Comparison of ENCODE assay signal across 29 cellular contexts in the genomic region with DNA sequence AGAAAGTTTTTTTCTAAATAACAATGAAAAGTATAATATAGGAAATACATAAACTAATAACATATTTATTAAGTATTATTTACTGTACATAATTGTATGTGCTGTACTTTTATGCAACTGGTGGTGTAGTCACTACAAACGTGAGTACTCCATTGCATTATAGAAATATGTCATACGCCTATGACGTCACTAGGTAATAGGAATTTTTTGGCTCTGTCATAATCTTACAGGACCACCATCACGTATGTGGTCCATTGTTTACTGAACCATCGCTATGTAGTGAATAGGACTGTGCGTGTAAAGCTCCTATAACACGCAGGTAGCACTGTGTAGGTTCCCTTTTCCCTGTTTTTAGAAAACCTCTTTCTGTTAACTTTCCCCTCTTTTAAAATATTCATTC.
"Had no signal": no experiment of that assay in that cellular context is flagged by ENCODE, and none has a peak within 500 bp of the region (broad histone marks: within the 10 kb centered on the region; RNA-seq: fewer than 3 reads in every experiment).

No MANE protein-coding gene starts in this region.

- DNase-seq: stimulated activated CD4-positive, alpha-beta T cell treated with anti-CD3 and anti-CD28 coated beads, Interleukin-2, amount 100 ng/mL, for 48 hours; stimulated activated CD4-positive, alpha-beta T cell treated with anti-CD3 and anti-CD28 coated beads, Interleukin-4, amount 100 ng/mL, for 1 hour; stimulated activated CD4-positive, alpha-beta T cell treated with anti-CD3 and anti-CD28 coated beads, Interleukin-4, amount 100 ng/mL, for 24 hours; stimulated activated CD4-positive, alpha-beta T cell treated with anti-CD3 and anti-CD28 coated beads, Interleukin-4, amount 100 ng/mL, for 4 hours; stimulated activated CD8-positive, alpha-beta memory T cell treated with anti-CD3 and anti-CD28 coated beads, Interleukin-4, amount 100 ng/mL, for 48 hours; stimulated activated naive B cell treated with anti-CD40 and anti-IgM and Interleukin-4, amounts not matched to agents 10 μg/mL and 1 μg/mL and 100 μg/mL, for 72 hours; stimulated activated naive CD4-positive, alpha-beta T cell; stimulated activated naive CD4-positive, alpha-beta T cell treated with Interleukin-2 at 50 U/mL for 16 hours; stimulated activated naive CD8-positive, alpha-beta T cell treated with anti-CD3 and anti-CD28 coated beads, Interleukin-15, amount 100 ng/mL, for 72 hours; stimulated activated naive CD8-positive, alpha-beta T cell treated with anti-CD3 and anti-CD28 coated beads, Interleukin-15, Interleukin-2, amounts not matched to agents 100 U/mL and 50 U/mL, for 24 hours; stomach; substantia nigra; testis; thyroid gland; tibial artery; transverse colon; trophoblast cell; upper lobe of left lung; upper lobe of right lung; uterus had no signal

- H3K9me3 ChIP-seq: stomach, suprapubic skin, testis, thoracic aorta, thyroid gland, tibial artery, transverse colon, upper lobe of left lung, upper lobe of right lung, uterus, vagina had no signal

- H3K4me1 Mint-ChIP-seq: stimulated activated effector memory CD8-positive, alpha-beta T cell treated with anti-CD3 and anti-CD28 coated beads, Interleukin-12 subunit alpha, Interleukin-12 subunit beta, amount 100 ng/mL, for 72 hours; stimulated activated memory B cell treated with anti-CD40 and anti-IgM and Interleukin-4, amounts not matched to agents 10 μg/mL and 1 μg/mL and 100 μg/mL, for 72 hours; stimulated activated naive B cell treated with anti-CD40 and anti-IgM and Interleukin-4, amounts not matched to agents 10 μg/mL and 1 μg/mL and 100 μg/mL, for 72 hours; stimulated activated naive CD8-positive, alpha-beta T cell treated with anti-CD3 and anti-CD28 coated beads, Interleukin-15, amount 100 ng/mL, for 72 hours had no signal

- H3K27ac Mint-ChIP-seq: stimulated activated effector memory CD8-positive, alpha-beta T cell treated with anti-CD3 and anti-CD28 coated beads, Interleukin-12 subunit alpha, Interleukin-12 subunit beta, amount 100 ng/mL, for 72 hours; stimulated activated memory B cell treated with anti-CD40 and anti-IgM and Interleukin-4, amounts not matched to agents 10 μg/mL and 1 μg/mL and 100 μg/mL, for 72 hours; stimulated activated naive B cell treated with anti-CD40 and anti-IgM and Interleukin-4, amounts not matched to agents 10 μg/mL and 1 μg/mL and 100 μg/mL, for 72 hours; stimulated activated naive CD8-positive, alpha-beta T cell treated with anti-CD3 and anti-CD28 coated beads, Interleukin-15, Interleukin-2, amounts not matched to agents 100 ng/mL and 50 ng/mL, for 24 hours; type B pancreatic cell had no signal

- H3K27me3 Mint-ChIP-seq: stimulated activated memory B cell treated with anti-CD40 and anti-IgM and Interleukin-4, amounts not matched to agents 10 μg/mL and 1 μg/mL and 100 μg/mL, for 72 hours; stimulated activated naive B cell treated with anti-CD40 and anti-IgM and Interleukin-4, amounts not matched to agents 10 μg/mL and 1 μg/mL and 100 μg/mL, for 72 hours; stimulated activated naive CD8-positive, alpha-beta T cell treated with anti-CD3 and anti-CD28 coated beads, Interleukin-15, amount 100 ng/mL, for 72 hours; stimulated activated naive CD8-positive, alpha-beta T cell treated with anti-CD3 and anti-CD28 coated beads, Interleukin-15, Interleukin-2, amounts not matched to agents 100 ng/mL and 50 ng/mL, for 24 hours had no signal

- H3K4me3 Mint-ChIP-seq: stimulated activated effector memory CD8-positive, alpha-beta T cell treated with anti-CD3 and anti-CD28 coated beads, Interleukin-12 subunit alpha, Interleukin-12 subunit beta, amount 100 ng/mL, for 72 hours; stimulated activated memory B cell treated with anti-CD40 and anti-IgM and Interleukin-4, amounts not matched to agents 10 μg/mL and 1 μg/mL and 100 μg/mL, for 72 hours; stimulated activated naive B cell treated with anti-CD40 and anti-IgM and Interleukin-4, amounts not matched to agents 10 μg/mL and 1 μg/mL and 100 μg/mL, for 72 hours; stimulated activated naive CD8-positive, alpha-beta T cell treated with anti-CD3 and anti-CD28 coated beads, Interleukin-15, amount 100 ng/mL, for 72 hours; stimulated activated naive CD8-positive, alpha-beta T cell treated with anti-CD3 and anti-CD28 coated beads, Interleukin-15, Interleukin-2, amounts not matched to agents 100 ng/mL and 50 ng/mL, for 24 hours; type B pancreatic cell had no signal

- H3K36me3 ChIP-seq: stomach, suprapubic skin, thoracic aorta, thyroid gland, tibial artery, tibial nerve, transverse colon, upper lobe of left lung, upper lobe of right lung, uterus, vagina had no signal

- H3K4me1 ChIP-seq: stomach, suprapubic skin, testis, thyroid gland, tibial artery, tibial nerve, transverse colon, upper lobe of left lung, upper lobe of right lung, uterus, vagina had no signal

- ATAC-seq: stimulated activated effector memory CD8-positive, alpha-beta T cell treated with anti-CD3 and anti-CD28 coated beads, Interleukin-12 subunit alpha, Interleukin-12 subunit beta, amount 100 ng/mL, for 72 hours; stimulated activated memory B cell treated with anti-CD40 and anti-IgM and Interleukin-4, amounts not matched to agents 10 μg/mL and 1 μg/mL and 100 μg/mL, for 72 hours; stimulated activated naive B cell treated with anti-CD40 and anti-IgM and Interleukin-4, amounts not matched to agents 10 μg/mL and 1 μg/mL and 100 μg/mL, for 72 hours; stimulated activated naive CD8-positive, alpha-beta T cell treated with anti-CD3 and anti-CD28 coated beads, Interleukin-15, amount 100 ng/mL, for 72 hours; stimulated activated naive CD8-positive, alpha-beta T cell treated with anti-CD3 and anti-CD28 coated beads, Interleukin-15, Interleukin-2, amounts not matched to agents 100 U/mL and 50 U/mL, for 24 hours; upper lobe of right lung had no signal

- H3K36me3 Mint-ChIP-seq: stimulated activated effector memory CD8-positive, alpha-beta T cell treated with anti-CD3 and anti-CD28 coated beads, Interleukin-12 subunit alpha, Interleukin-12 subunit beta, amount 100 ng/mL, for 72 hours; stimulated activated memory B cell treated with anti-CD40 and anti-IgM and Interleukin-4, amounts not matched to agents 10 μg/mL and 1 μg/mL and 100 μg/mL, for 72 hours; stimulated activated naive B cell treated with anti-CD40 and anti-IgM and Interleukin-4, amounts not matched to agents 10 μg/mL and 1 μg/mL and 100 μg/mL, for 72 hours had no signal

- H3K27me3 ChIP-seq: stomach, suprapubic skin, testis, thyroid gland, tibial artery, tibial nerve, transverse colon, upper lobe of left lung, upper lobe of right lung, uterus, vagina had no signal

- H3K27ac ChIP-seq: stomach, suprapubic skin, testis, thoracic aorta, thyroid gland, tibial artery, tibial nerve, transverse colon, upper lobe of left lung, upper lobe of right lung, uterus, vagina had no signal

- FAIRE-seq: urothelium cell line had no signal

- H3K4me3 ChIP-seq: stomach, suprapubic skin, testis, thoracic aorta, thyroid gland, tibial artery, tibial nerve, transverse colon, upper lobe of left lung, upper lobe of right lung, uterus, vagina had no signal
